8 cellular contexts compared by ENCODE assay signal in genomic region chr11:117095301-117096139, GRCh38. TPM values are rescaled to one million over a fixed set of nuclear protein-coding genes. Genes with fewer than 3 reads are reported as not detected.
DNase-seq lines count a peak whose midpoint lies in the region; ATAC-seq and TF ChIP-seq lines count a peak whose summit lies in the region.

No MANE protein-coding gene starts in this region.

- ATAC-seq in stimulated activated effector memory CD8-positive, alpha-beta T cell treated with anti-CD3 and anti-CD28 coated beads, Interleukin-12 subunit alpha, Interleukin-12 subunit beta, amount 100 ng/mL, for 72 hours: peak; percentile 19
- ATAC-seq in GM18870 (IDR thresholded peaks at IDR 0.05; ENCODE audit: unreplicated experiment): no peak

- peak overlapping the region; percentile 98 for H3K27ac Mint-ChIP-seq in activated CD4-positive, alpha-beta T cell treated with anti-CD3 and anti-CD28 coated beads, Interleukin-2, amount 10 ng/mL, durations not matched to agents 24 days and 14 days
- peak overlapping the region; percentile 82 for H3K27ac Mint-ChIP-seq in T-helper 2 cell treated with Interferon-gamma antibody and Interleukin-4, amounts not matched to agents 5 μg/mL and 100 μg/mL, for 36 hours
- H3K27ac Mint-ChIP-seq in stimulated activated effector memory CD8-positive, alpha-beta T cell treated with anti-CD3 and anti-CD28 coated beads, Interleukin-12 subunit alpha, Interleukin-12 subunit beta, amount 100 ng/mL, for 72 hours: peak overlapping the region; percentile 95

- peak overlapping the region; percentile 98 for H3K4me3 Mint-ChIP-seq in activated CD4-positive, alpha-beta T cell treated with anti-CD3 and anti-CD28 coated beads, Interleukin-2, amount 10 ng/mL, durations not matched to agents 24 days and 14 days
- H3K4me3 Mint-ChIP-seq in T-helper 2 cell treated with Interferon-gamma antibody and Interleukin-4, amounts not matched to agents 5 μg/mL and 100 μg/mL, for 36 hours: peak overlapping the region; percentile 92
- H3K4me3 Mint-ChIP-seq in stimulated activated effector memory CD8-positive, alpha-beta T cell treated with anti-CD3 and anti-CD28 coated beads, Interleukin-12 subunit alpha, Interleukin-12 subunit beta, amount 100 ng/mL, for 72 hours: peak overlapping the region; percentile 90

- DNase-seq in activated CD4-positive, alpha-beta T cell treated with anti-CD3 and anti-CD28 coated beads, Interleukin-2, amount 10 ng/mL, durations not matched to agents 24 days and 14 days: peak; percentile 69
- no peak for DNase-seq in activated CD4-positive, alpha-beta T cell treated with anti-CD3 and anti-CD28 coated beads for 48 hours
- DNase-seq in T-helper 2 cell treated with Interferon-gamma antibody and Interleukin-4, amounts not matched to agents 5 μg/mL and 100 μg/mL, for 36 hours (ENCODE audit: low spot score): no peak
- peak; percentile 54 for DNase-seq in fibroblast of the conjunctiva (ENCODE audit: low read depth)
- DNase-seq in stimulated activated effector memory CD8-positive, alpha-beta T cell treated with anti-CD3 and anti-CD28 coated beads, Interleukin-12 subunit alpha, Interleukin-12 subunit beta, amount 100 ng/mL, for 72 hours (ENCODE audit: low spot score in 2 of 2): no peak
- no peak for DNase-seq in GM10266 (ENCODE audit: extremely low spot score)
- no peak for DNase-seq in GM19240 (ENCODE audit: insufficient read length, low spot score)

- H3K9me3 Mint-ChIP-seq in activated CD4-positive, alpha-beta T cell treated with anti-CD3 and anti-CD28 coated beads, Interleukin-2, amount 10 ng/mL, durations not matched to agents 24 days and 14 days: peaks cover 7% of the 10 kb centered on the region
- peaks cover 5% of the 10 kb centered on the region for H3K9me3 Mint-ChIP-seq in T-helper 2 cell treated with Interferon-gamma antibody and Interleukin-4, amounts not matched to agents 5 μg/mL and 100 μg/mL, for 36 hours
- H3K9me3 Mint-ChIP-seq in stimulated activated effector memory CD8-positive, alpha-beta T cell treated with anti-CD3 and anti-CD28 coated beads, Interleukin-12 subunit alpha, Interleukin-12 subunit beta, amount 100 ng/mL, for 72 hours: peaks cover 5% of the 10 kb centered on the region

- intact Hi-C loops in activated CD4-positive, alpha-beta T cell treated with anti-CD3 and anti-CD28 coated beads, Interleukin-2, amount 10 ng/mL, durations not matched to agents 24 days and 14 days (cut with micrococcal nuclease): loop anchor here (1.0 to 5.0 kb wide), 4 partner anchors 68 to 323 kb away; partner anchors contain the start of gene BUD13

- H3K4me1 Mint-ChIP-seq in activated CD4-positive, alpha-beta T cell treated with anti-CD3 and anti-CD28 coated beads, Interleukin-2, amount 10 ng/mL, durations not matched to agents 24 days and 14 days: peaks cover 59% of the 10 kb centered on the region
- H3K4me1 Mint-ChIP-seq in T-helper 2 cell treated with Interferon-gamma antibody and Interleukin-4, amounts not matched to agents 5 μg/mL and 100 μg/mL, for 36 hours (ENCODE audit: low read depth): peaks cover 60% of the 10 kb centered on the region
- H3K4me1 Mint-ChIP-seq in stimulated activated effector memory CD8-positive, alpha-beta T cell treated with anti-CD3 and anti-CD28 coated beads, Interleukin-12 subunit alpha, Interleukin-12 subunit beta, amount 100 ng/mL, for 72 hours: peaks cover 86% of the 10 kb centered on the region

- TF ChIP-seq CTCF in GM10266 (IDR thresholded peaks at IDR 0.05; ENCODE audit: control insufficient read depth, insufficient read depth, low read depth, missing control alignments): no peak

- peaks cover 2% of the 10 kb centered on the region for H3K27me3 Mint-ChIP-seq in activated CD4-positive, alpha-beta T cell treated with anti-CD3 and anti-CD28 coated beads, Interleukin-2, amount 10 ng/mL, durations not matched to agents 24 days and 14 days
- H3K27me3 Mint-ChIP-seq in T-helper 2 cell treated with Interferon-gamma antibody and Interleukin-4, amounts not matched to agents 5 μg/mL and 100 μg/mL, for 36 hours (ENCODE audit: low read depth): peaks cover 3% of the 10 kb centered on the region

- H3K36me3 Mint-ChIP-seq in activated CD4-positive, alpha-beta T cell treated with anti-CD3 and anti-CD28 coated beads, Interleukin-2, amount 10 ng/mL, durations not matched to agents 24 days and 14 days (ENCODE audit: low read depth): peaks cover 21% of the 10 kb centered on the region
- H3K36me3 Mint-ChIP-seq in T-helper 2 cell treated with Interferon-gamma antibody and Interleukin-4, amounts not matched to agents 5 μg/mL and 100 μg/mL, for 36 hours (ENCODE audit: low read depth): peaks cover 11% of the 10 kb centered on the region
- H3K36me3 Mint-ChIP-seq in stimulated activated effector memory CD8-positive, alpha-beta T cell treated with anti-CD3 and anti-CD28 coated beads, Interleukin-12 subunit alpha, Interleukin-12 subunit beta, amount 100 ng/mL, for 72 hours: peaks cover 49% of the 10 kb centered on the region

RNA-seq across cellular contexts. Expression of gene SIK3, which starts 2.7 kb away (rescaled TPM):
- 38.4 and 38.7 TPM in 2 replicates for total RNA-seq in activated CD4-positive, alpha-beta T cell treated with anti-CD3 and anti-CD28 coated beads, Interleukin-2, amount 10 ng/mL, durations not matched to agents 24 days and 14 days

RNA-seq across cellular contexts. Expression of gene PAFAH1B2, which starts 48.6 kb away (rescaled TPM):
- 79.8 and 81.0 TPM in 2 replicates for total RNA-seq in activated CD4-positive, alpha-beta T cell treated with anti-CD3 and anti-CD28 coated beads, Interleukin-2, amount 10 ng/mL, durations not matched to agents 24 days and 14 days

Comparison
In these comparisons a context has a peak if more than half of its experiments do, and no peak if none do; other contexts are left out.
1. DNase-seq: peak in activated CD4-positive, alpha-beta T cell treated with anti-CD3 and anti-CD28 coated beads, Interleukin-2, amount 10 ng/mL, durations not matched to agents 24 days and 14 days (single experiment) and fibroblast of the conjunctiva (single experiment); none in activated CD4-positive, alpha-beta T cell treated with anti-CD3 and anti-CD28 coated beads for 48 hours (single experiment), T-helper 2 cell treated with Interferon-gamma antibody and Interleukin-4, amounts not matched to agents 5 μg/mL and 100 μg/mL, for 36 hours (single experiment), stimulated activated effector memory CD8-positive, alpha-beta T cell treated with anti-CD3 and anti-CD28 coated beads, Interleukin-12 subunit alpha, Interleukin-12 subunit beta, amount 100 ng/mL, for 72 hours (0 of 2), GM10266 (single experiment) and GM19240 (single experiment).
2. Peak in every context shown above with its lines, with median percentiles within 50 percentile points of each other: H3K27ac Mint-ChIP-seq and H3K4me3 Mint-ChIP-seq.